ENCODE assay signal across 22 cellular contexts in genomic region chr14:21496453-21496852, GRCh38. TPM values are rescaled to one million over a fixed set of nuclear protein-coding genes. Genes with fewer than 3 reads are reported as not detected.
DNase-seq lines count a peak whose midpoint lies in the region; ATAC-seq and TF ChIP-seq lines count a peak whose summit lies in the region.
"Had no signal": no experiment of that assay in that cellular context is flagged by ENCODE, and none has a peak within 500 bp of the region (broad histone marks: within the 10 kb centered on the region; RNA-seq: fewer than 3 reads in every experiment).

No MANE protein-coding gene starts in this region.

- H2AFZ ChIP-seq in GM23338: no peak overlapping the region

- H4K20me1 ChIP-seq in GM23338 (replicated peaks; ENCODE audit: insufficient read depth): no peaks in the 10 kb centered on the region

- peak overlapping the region; percentile 24; the same call in 1 of the 2 replicates for H3K27ac Mint-ChIP-seq in GM23338
- H3K27ac Mint-ChIP-seq: activated CD4-positive, alpha-beta T cell treated with anti-CD3 and anti-CD28 coated beads for 36 hours; activated CD8-positive, alpha-beta T cell treated with anti-CD3 and anti-CD28 coated beads, Interleukin-2, amount 10 ng/mL, durations not matched to agents 7 days and 5 days; activated naive CD8-positive, alpha-beta T cell treated with anti-CD3 and anti-CD28 coated beads for 36 hours had no signal

- H3K36me3 ChIP-seq in GM23338 (ENCODE audit: insufficient read depth): peaks cover 55% of the 10 kb centered on the region
- H3K36me3 ChIP-seq in adipocyte (ENCODE audit: control insufficient read depth, insufficient read depth, low read length, severe bottlenecking): peaks cover 88% of the 10 kb centered on the region

- no peak overlapping the region for H3K4me3 ChIP-seq in GM23338
- H3K4me3 ChIP-seq in adipocyte (ENCODE audit: low read length): no peak overlapping the region
- H3K4me3 ChIP-seq: HAP-1, K562, stomach, thyroid gland had no signal

- H3K27me3 ChIP-seq in GM23338 (ENCODE audit: insufficient read depth) (no peaks in the 10 kb centered on the region), adipocyte (replicated peaks; ENCODE audit: control insufficient read depth, insufficient read depth, low read length) (no peaks in the 10 kb centered on the region)
- H3K27me3 ChIP-seq: foreskin keratinocyte, stomach, thyroid gland had no signal

- no peaks in the 10 kb centered on the region for H3K9me3 ChIP-seq in adipocyte (ENCODE audit: control insufficient read depth, low read length)
- H3K9me3 ChIP-seq: HAP-1, stomach, thyroid gland had no signal

- H3K9me3 Mint-ChIP-seq in GM23338: no peaks in the 10 kb centered on the region
- H3K9me3 Mint-ChIP-seq in activated T-cell treated with anti-CD3 and anti-CD28 coated beads, Interleukin-2, amount 50 U/mL, for 4 hours: no peaks in the 10 kb centered on the region
- H3K9me3 Mint-ChIP-seq: activated naive CD8-positive, alpha-beta T cell treated with anti-CD3 and anti-CD28 coated beads for 36 hours; naive thymus-derived CD4-positive, alpha-beta T cell had no signal

- peak overlapping the region; percentile 61 for H3K27ac ChIP-seq in GM23338 (ENCODE audit: low read depth)
- H3K27ac ChIP-seq: foreskin keratinocyte, stomach, thyroid gland had no signal

- ATAC-seq in GM23338: no peak
- no peak for ATAC-seq in activated T-cell treated with anti-CD3 and anti-CD28 coated beads, Interleukin-2, amount 50 U/mL, for 4 hours
- ATAC-seq: activated CD4-positive, alpha-beta T cell treated with anti-CD3 and anti-CD28 coated beads for 36 hours; activated CD8-positive, alpha-beta T cell treated with anti-CD3 and anti-CD28 coated beads, Interleukin-2, amount 10 ng/mL, durations not matched to agents 7 days and 5 days; foreskin keratinocyte; K562; naive thymus-derived CD4-positive, alpha-beta T cell; SK-N-SH treated with all-trans-retinoic acid at 6 μM for 48 hours had no signal

- no peak overlapping the region for H3K4me3 Mint-ChIP-seq in GM23338
- no peak overlapping the region for H3K4me3 Mint-ChIP-seq in activated T-cell treated with anti-CD3 and anti-CD28 coated beads, Interleukin-2, amount 50 U/mL, for 4 hours
- H3K4me3 Mint-ChIP-seq: activated CD4-positive, alpha-beta T cell treated with anti-CD3 and anti-CD28 coated beads for 36 hours; activated CD8-positive, alpha-beta T cell treated with anti-CD3 and anti-CD28 coated beads, Interleukin-2, amount 10 ng/mL, durations not matched to agents 7 days and 5 days; activated naive CD8-positive, alpha-beta T cell treated with anti-CD3 and anti-CD28 coated beads for 36 hours; naive thymus-derived CD4-positive, alpha-beta T cell had no signal

- H3K4me1 ChIP-seq in GM23338 (ENCODE audit: insufficient read depth): peaks cover 12% of the 10 kb centered on the region
- H3K4me1 ChIP-seq in adipocyte (ENCODE audit: control insufficient read depth, insufficient read depth, low read length): peaks cover 30% of the 10 kb centered on the region
- H3K4me1 ChIP-seq: foreskin keratinocyte, HAP-1, stomach had no signal

- H3K79me2 ChIP-seq in GM23338 (replicated peaks; ENCODE audit: insufficient read depth): no peaks in the 10 kb centered on the region

- peaks cover 3% of the 10 kb centered on the region for H3K27me3 Mint-ChIP-seq in GM23338 (ENCODE audit: insufficient read depth, low read depth, poor library complexity)
- H3K27me3 Mint-ChIP-seq in activated T-cell treated with anti-CD3 and anti-CD28 coated beads, Interleukin-2, amount 50 U/mL, for 4 hours (ENCODE audit: low read depth): no peaks in the 10 kb centered on the region
- H3K27me3 Mint-ChIP-seq: activated CD4-positive, alpha-beta T cell treated with anti-CD3 and anti-CD28 coated beads for 36 hours; activated naive CD8-positive, alpha-beta T cell treated with anti-CD3 and anti-CD28 coated beads for 36 hours; naive thymus-derived CD4-positive, alpha-beta T cell had no signal

- no peak overlapping the region for H3K9ac ChIP-seq in adipocyte (ENCODE audit: low read length)

- peaks cover 33% of the 10 kb centered on the region for H3K4me1 Mint-ChIP-seq in GM23338
- H3K4me1 Mint-ChIP-seq in activated T-cell treated with anti-CD3 and anti-CD28 coated beads, Interleukin-2, amount 50 U/mL, for 4 hours (ENCODE audit: low read depth): peaks cover 22% of the 10 kb centered on the region

- no peaks in the 10 kb centered on the region for H3K9me2 ChIP-seq in GM23338 (ENCODE audit: insufficient read depth)

- H3K4me2 ChIP-seq in GM23338: no peak overlapping the region

- H3F3A ChIP-seq in GM23338 (replicated peaks; ENCODE audit: low read depth): peaks cover 19% of the 10 kb centered on the region; the same call in 1 of the 2 replicates

- no peak for TF ChIP-seq CTCF in GM23338 (conservative IDR thresholded peaks at IDR 0.05; ENCODE audit: low read depth in 2 of 2)

- peaks cover 94% of the 10 kb centered on the region for H3K36me3 Mint-ChIP-seq in GM23338 (ENCODE audit: low read depth)
- peaks cover 44% of the 10 kb centered on the region for H3K36me3 Mint-ChIP-seq in activated T-cell treated with anti-CD3 and anti-CD28 coated beads, Interleukin-2, amount 50 U/mL, for 4 hours (ENCODE audit: insufficient read depth)

- no peak for DNase-seq in GM23338 (ENCODE audit: low spot score)
- DNase-seq in adipocyte (ENCODE audit: low read depth): peak; percentile 50
- DNase-seq in fibroblast of peridontal ligament (ENCODE audit: extremely low read depth): peak; percentile 62
- DNase-seq in lung microvascular endothelial cell (ENCODE audit: low read depth in 2 of 2): peak; percentile 6 to 41
- DNase-seq in NCI-H82 treated with DMSO at 0.1 percent for 48 hours (lab: John Stamatoyannopoulos, UW; ENCODE audit: unreplicated experiment): no peak
- DNase-seq in activated T-cell treated with anti-CD3 and anti-CD28 coated beads, Interleukin-2, amount 50 U/mL, for 4 hours: no peak
- no peak for DNase-seq in stimulated activated CD4-positive, alpha-beta T cell treated with anti-CD3 and anti-CD28 coated beads, Interleukin-12 subunit alpha, Interleukin-12 subunit beta, amount 100 ng/mL, for 4 hours
- DNase-seq in middle frontal gyrus (ENCODE audit: extremely low spot score, low spot score): no peak
- DNase-seq: activated CD4-positive, alpha-beta T cell treated with anti-CD3 and anti-CD28 coated beads for 36 hours; activated CD8-positive, alpha-beta T cell treated with anti-CD3 and anti-CD28 coated beads, Interleukin-2, amount 10 ng/mL, durations not matched to agents 7 days and 5 days; activated naive CD8-positive, alpha-beta T cell treated with anti-CD3 and anti-CD28 coated beads for 36 hours; central memory CD4-positive, alpha-beta T cell; foreskin keratinocyte; naive thymus-derived CD4-positive, alpha-beta T cell; NCI-H1105; NCI-H2081 treated with DMSO at 0.1 percent for 48 hours; occipital lobe; stomach; thyroid gland had no signal

TF ChIP-seq in GM23338, 12 proteins besides CTCF, POLR2A, EP300 and RAD21 (continues in another document):
- TF ChIP-seq ZNF331 (CRISPR knock-in tag; IDR thresholded peaks at IDR 0.05; ENCODE audit: low read depth): no peak
- TF ChIP-seq ETS1 (IDR thresholded peaks at IDR 0.05): no peak
- no peak for TF ChIP-seq ZNF114 (CRISPR knock-in tag; IDR thresholded peaks at IDR 0.05)
- no peak for TF ChIP-seq NANOG (IDR thresholded peaks at IDR 0.05; ENCODE audit: borderline replicate concordance)
- no peak for TF ChIP-seq JUNB (IDR thresholded peaks at IDR 0.05; ENCODE audit: unreplicated experiment)

RNA-seq across cellular contexts. Expression of gene METTL3, which starts 14.7 kb away (rescaled TPM):
- total RNA-seq in GM23338 (2014; rRNA removed; shearing (Covaris generic)): 125 and 140 TPM in 2 replicates
- 87.0 and 100 TPM in 2 replicates for polyA plus RNA-seq in GM23338 (2016; fragmentation: Nextera tagmentation; extraction: Ambion mirVana)
- 34.4 and 66.9 TPM in 2 replicates for total RNA-seq in lung microvascular endothelial cell
- 10 to 100 TPM; 45.0 to 47.7 (median 45.0) TPM for total RNA-seq in activated T-cell treated with anti-CD3 and anti-CD28 coated beads, Interleukin-2, amount 50 U/mL, for 4 hours

RNA-seq across cellular contexts. Expression of gene TOX4, which starts 19.5 kb away (rescaled TPM):
- total RNA-seq in GM23338 (2014; rRNA removed; shearing (Covaris generic)): 37.2 and 45.6 TPM in 2 replicates
- polyA plus RNA-seq in GM23338 (2016; fragmentation: Nextera tagmentation; extraction: Ambion mirVana): 67.1 and 72.8 TPM in 2 replicates
- 15.9 and 19.2 TPM in 2 replicates for total RNA-seq in lung microvascular endothelial cell
- total RNA-seq in activated T-cell treated with anti-CD3 and anti-CD28 coated beads, Interleukin-2, amount 50 U/mL, for 4 hours: 10 to 100 TPM; 76.8 to 97.1 (median 92.6) TPM

RNA-seq across cellular contexts. Expression of gene RAB2B, which starts 19.7 kb away (rescaled TPM):
- total RNA-seq in GM23338 (2014; rRNA removed; shearing (Covaris generic)): 29.9 and 35.7 TPM in 2 replicates
- polyA plus RNA-seq in GM23338 (2016; fragmentation: Nextera tagmentation; extraction: Ambion mirVana): 11.7 and 12.9 TPM in 2 replicates
- 18.1 and 31.7 TPM in 2 replicates for total RNA-seq in lung microvascular endothelial cell
- total RNA-seq in activated T-cell treated with anti-CD3 and anti-CD28 coated beads, Interleukin-2, amount 50 U/mL, for 4 hours: 10 to 100 TPM; 25.4 to 30.3 (median 25.9) TPM

RNA-seq across cellular contexts. Expression of gene SALL2, which starts 29.7 kb away (rescaled TPM):
- total RNA-seq in GM23338 (2014; rRNA removed; shearing (Covaris generic)): 256 and 281 TPM in 2 replicates
- 121 TPM in 2 replicates for polyA plus RNA-seq in GM23338 (2016; fragmentation: Nextera tagmentation; extraction: Ambion mirVana)
- total RNA-seq in lung microvascular endothelial cell: 0.44 and 0.60 TPM in 2 replicates
- 1 to 10 TPM; 1.4 to 1.8 (median 1.4) TPM for total RNA-seq in activated T-cell treated with anti-CD3 and anti-CD28 coated beads, Interleukin-2, amount 50 U/mL, for 4 hours

RNA-seq across cellular contexts. Expression of gene CHD8, which starts 40.5 kb away (rescaled TPM):
- 97.2 and 129 TPM in 2 replicates for total RNA-seq in GM23338 (2014; rRNA removed; shearing (Covaris generic))
- 95.5 and 96.2 TPM in 2 replicates for polyA plus RNA-seq in GM23338 (2016; fragmentation: Nextera tagmentation; extraction: Ambion mirVana)
- total RNA-seq in lung microvascular endothelial cell: 40.1 and 46.8 TPM in 2 replicates
- 10 to 100 TPM; 82.1 to 84.1 (median 84.1) TPM for total RNA-seq in activated T-cell treated with anti-CD3 and anti-CD28 coated beads, Interleukin-2, amount 50 U/mL, for 4 hours

Comparison
In these comparisons a context has a peak if more than half of its experiments do, and no peak if none do; other contexts are left out.
1. DNase-seq: peak in adipocyte (single experiment), fibroblast of peridontal ligament (single experiment) and lung microvascular endothelial cell (2 of 2); none in GM23338 (single experiment), NCI-H82 treated with DMSO at 0.1 percent for 48 hours (single experiment), activated T-cell treated with anti-CD3 and anti-CD28 coated beads, Interleukin-2, amount 50 U/mL, for 4 hours (single experiment), stimulated activated CD4-positive, alpha-beta T cell treated with anti-CD3 and anti-CD28 coated beads, Interleukin-12 subunit alpha, Interleukin-12 subunit beta, amount 100 ng/mL, for 4 hours (single experiment) and middle frontal gyrus (single experiment).